In the genomic region with DNA sequence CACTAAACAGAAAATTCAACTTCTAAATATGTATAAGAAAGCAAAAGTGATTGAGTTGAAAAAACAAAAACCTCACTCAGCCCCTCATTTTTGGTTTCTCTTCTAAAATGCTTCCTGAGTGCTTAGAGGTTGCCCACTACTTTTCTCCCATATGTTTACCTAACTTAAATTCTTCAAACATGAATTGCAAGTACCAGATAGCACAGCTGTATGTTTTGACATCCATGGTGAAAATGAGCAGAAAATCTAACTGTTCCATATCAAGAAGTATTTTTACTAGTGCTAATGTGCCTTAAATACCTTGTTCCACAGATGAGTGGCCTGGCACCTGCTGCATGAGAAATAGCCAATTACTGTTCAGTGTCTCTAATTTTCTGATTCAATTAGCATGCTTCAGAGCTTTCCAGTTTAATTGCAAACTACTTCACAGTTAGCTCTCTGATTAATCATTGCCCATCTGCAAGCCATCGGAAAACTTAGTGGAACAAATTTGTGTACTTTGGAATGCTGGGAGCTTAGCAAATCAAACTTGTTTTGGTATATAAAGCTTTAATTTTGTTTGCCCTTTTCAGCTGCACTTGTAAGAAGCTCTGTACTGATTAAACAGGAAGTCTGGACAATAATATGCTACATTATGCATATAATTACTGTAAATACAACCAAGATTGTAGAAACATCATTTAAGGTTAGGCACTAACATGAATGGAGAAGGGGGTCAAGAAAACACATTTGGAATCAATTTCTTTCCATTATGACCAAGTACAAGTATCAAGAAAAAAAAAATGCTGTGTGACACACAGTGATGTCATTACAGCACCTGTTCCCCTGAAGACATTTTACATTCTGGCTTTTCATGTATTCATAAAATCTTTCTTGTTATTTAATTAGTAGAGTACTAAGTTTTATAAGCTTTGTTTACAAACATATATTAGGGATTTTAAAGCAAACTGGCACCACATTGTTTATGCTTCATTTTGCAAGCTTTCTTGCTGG, we compare ENCODE assay signal across 10 cellular contexts.
DNase-seq lines count a peak whose midpoint lies in the region; ATAC-seq and TF ChIP-seq lines count a peak whose summit lies in the region.
"Had no signal": no experiment of that assay in that cellular context is flagged by ENCODE, and none has a peak within 500 bp of the region (broad histone marks: within the 10 kb centered on the region; RNA-seq: fewer than 3 reads in every experiment).

No MANE protein-coding gene starts in this region.

- no peaks in the 10 kb centered on the region for H3K27me3 Mint-ChIP-seq in progenitor cell of endocrine pancreas
- H3K27me3 Mint-ChIP-seq: central memory CD8-positive, alpha-beta T cell; IgD-negative memory B cell had no signal

- H3K4me1 Mint-ChIP-seq in progenitor cell of endocrine pancreas (ENCODE audit: low read depth): peaks cover 52% of the 10 kb centered on the region
- H3K4me1 Mint-ChIP-seq: central memory CD8-positive, alpha-beta T cell had no signal

- H3K9me3 Mint-ChIP-seq in progenitor cell of endocrine pancreas (ENCODE audit: low read depth): no peaks in the 10 kb centered on the region
- H3K9me3 Mint-ChIP-seq: central memory CD8-positive, alpha-beta T cell; IgD-negative memory B cell had no signal

- peak overlapping the region; percentile 21 for H3K4me3 Mint-ChIP-seq in progenitor cell of endocrine pancreas (ENCODE audit: low read depth)
- H3K4me3 Mint-ChIP-seq: central memory CD8-positive, alpha-beta T cell; IgD-negative memory B cell had no signal

- peak overlapping the region; percentile 14 for H3K27ac Mint-ChIP-seq in progenitor cell of endocrine pancreas
- H3K27ac Mint-ChIP-seq: IgD-negative memory B cell had no signal

- ATAC-seq in HG02970 (IDR thresholded peaks at IDR 0.05; ENCODE audit: low FRiP score, unreplicated experiment): peak; percentile 61
- ATAC-seq in GM19035 (IDR thresholded peaks at IDR 0.05; ENCODE audit: unreplicated experiment): no peak

- TF ChIP-seq CTCF in progenitor cell of endocrine pancreas (IDR thresholded peaks at IDR 0.05; ENCODE audit: unreplicated experiment): no peak

- no peaks in the 10 kb centered on the region for H3K36me3 Mint-ChIP-seq in progenitor cell of endocrine pancreas (ENCODE audit: insufficient read depth)

- DNase-seq in NCI-H2171 treated with DMSO at 0.1 percent for 48 hours (lab: John Stamatoyannopoulos, UW) (peak; percentile 26), NCI-H2171 (lab: John Stamatoyannopoulos, UW) (no peak), NCI-H1694 (lab: John Stamatoyannopoulos, UW) (peak; percentile 22), progenitor cell of endocrine pancreas (ENCODE audit: low spot score, unreplicated experiment) (no peak), SW480 (ENCODE audit: low spot score) (no peak), SK-N-DZ (ENCODE audit: low spot score) (no peak)

Comparison
In these comparisons a context has a peak if more than half of its experiments do, and no peak if none do; other contexts are left out.
1. DNase-seq: peak in NCI-H2171 treated with DMSO at 0.1 percent for 48 hours (single experiment) and NCI-H1694 (single experiment); none in NCI-H2171 (single experiment), progenitor cell of endocrine pancreas (single experiment), SW480 (single experiment) and SK-N-DZ (single experiment).